ENCODE assay signal across 15 cellular contexts in genomic region chr21:44454058-44454457, GRCh38. TPM values are rescaled to one million over a fixed set of nuclear protein-coding genes. Genes with fewer than 3 reads are reported as not detected.
DNase-seq lines count a peak whose midpoint lies in the region; ATAC-seq and TF ChIP-seq lines count a peak whose summit lies in the region.
"Had no signal": no experiment of that assay in that cellular context is flagged by ENCODE, and none has a peak within 500 bp of the region (broad histone marks: within the 10 kb centered on the region; RNA-seq: fewer than 3 reads in every experiment).

No MANE protein-coding gene starts in this region.

- TF ChIP-seq CTCF in mesothelial cell of epicardium (IDR thresholded peaks at IDR 0.05; ENCODE audit: unreplicated experiment): no peak
- TF ChIP-seq CTCF in hepatocyte (IDR thresholded peaks at IDR 0.05; ENCODE audit: poor library complexity): no peak

- H3K9me2 ChIP-seq in hepatocyte (replicated peaks; ENCODE audit: insufficient read depth): no peaks in the 10 kb centered on the region

- no peaks in the 10 kb centered on the region for H3K27me3 ChIP-seq in hepatocyte

- 93% methylated on average over 5 of the region's 5 CpGs for WGBS in hepatocyte (ENCODE audit: low lambda C conversion rate, missing lambda C conversion rate)

- no peaks in the 10 kb centered on the region for H3K36me3 ChIP-seq in hepatocyte (replicated peaks; ENCODE audit: insufficient read depth, low read depth)

- H3K79me2 ChIP-seq in hepatocyte: peaks cover 4% of the 10 kb centered on the region

- intact Hi-C loops in activated T-helper 1 cell treated with anti-CD3 and anti-CD28 coated beads, Interleukin-12 subunit alpha, Interleukin-12 subunit beta, Interleukin-2, Interleukin-4 antibody, amounts not matched to agents 30 ng/mL and 10 ng/mL and 1 ng/mL, durations not matched to agents 14 hours and 24 hours and 36 hours (cut with micrococcal nuclease): loop anchor here (10.0 kb wide), 1 partner anchor 109 kb away; no protein-coding TSS in a partner anchor

- H3K27me3 Mint-ChIP-seq in stimulated activated naive CD8-positive, alpha-beta T cell treated with anti-CD3 and anti-CD28 coated beads, Interleukin-15, Interleukin-2, amounts not matched to agents 100 ng/mL and 50 ng/mL, for 24 hours: peaks cover 26% of the 10 kb centered on the region
- peaks cover 28% of the 10 kb centered on the region for H3K27me3 Mint-ChIP-seq in activated T-helper 1 cell treated with anti-CD3 and anti-CD28 coated beads, Interleukin-12 subunit alpha, Interleukin-12 subunit beta, Interleukin-2, Interleukin-4 antibody, amounts not matched to agents 30 ng/mL and 10 ng/mL and 1 ng/mL, durations not matched to agents 14 hours and 24 hours and 36 hours (ENCODE audit: insufficient read depth)
- peaks cover 13% of the 10 kb centered on the region for H3K27me3 Mint-ChIP-seq in mesothelial cell of epicardium (ENCODE audit: low read depth)

- no peak for DNase-seq in stimulated activated naive CD8-positive, alpha-beta T cell treated with anti-CD3 and anti-CD28 coated beads, Interleukin-15, Interleukin-2, amounts not matched to agents 100 U/mL and 50 U/mL, for 24 hours
- DNase-seq in activated T-helper 1 cell treated with anti-CD3 and anti-CD28 coated beads, Interleukin-12 subunit alpha, Interleukin-12 subunit beta, Interleukin-2, Interleukin-4 antibody, amounts not matched to agents 30 ng/mL and 10 ng/mL and 1 ng/mL, durations not matched to agents 14 hours and 24 hours and 36 hours (ENCODE audit: low spot score): no peak
- DNase-seq in mesothelial cell of epicardium (ENCODE audit: low spot score in 2 of 2, unreplicated experiment in 2 of 2) (no peak), hepatocyte (ENCODE audit: low spot score) (no peak)
- DNase-seq: NCI-H1930; NCI-H510A; small intestine; stimulated activated CD4-positive, alpha-beta T cell treated with anti-CD3 and anti-CD28 coated beads, Interleukin-4, amount 100 ng/mL, for 4 hours had no signal

- no peak overlapping the region for H3K4me3 ChIP-seq in hepatocyte
- H3K4me3 ChIP-seq: K562 had no signal

- peaks cover 14% of the 10 kb centered on the region for H3K4me1 ChIP-seq in hepatocyte (ENCODE audit: insufficient read depth)

- no peaks in the 10 kb centered on the region for H3K9me3 ChIP-seq in hepatocyte (ENCODE audit: low read depth)

- H3K36me3 Mint-ChIP-seq in stimulated activated naive CD8-positive, alpha-beta T cell treated with anti-CD3 and anti-CD28 coated beads, Interleukin-15, Interleukin-2, amounts not matched to agents 100 ng/mL and 50 ng/mL, for 24 hours (ENCODE audit: low read depth): no peaks in the 10 kb centered on the region
- H3K36me3 Mint-ChIP-seq in activated T-helper 1 cell treated with anti-CD3 and anti-CD28 coated beads, Interleukin-12 subunit alpha, Interleukin-12 subunit beta, Interleukin-2, Interleukin-4 antibody, amounts not matched to agents 30 ng/mL and 10 ng/mL and 1 ng/mL, durations not matched to agents 14 hours and 24 hours and 36 hours (ENCODE audit: low read depth): no peaks in the 10 kb centered on the region
- peaks cover 2% of the 10 kb centered on the region for H3K36me3 Mint-ChIP-seq in mesothelial cell of epicardium
- H3K36me3 Mint-ChIP-seq: activated naive CD4-positive, alpha-beta T cell treated with anti-CD3 and anti-CD28 coated beads, Interleukin-2, amount 50 U/mL, for 72 hours had no signal

- no peaks in the 10 kb centered on the region for H4K20me1 ChIP-seq in hepatocyte (ENCODE audit: insufficient read depth, poor library complexity, severe bottlenecking)

- H2AFZ ChIP-seq in hepatocyte: no peak overlapping the region

- no peak for TF ChIP-seq POLR2A in GM18505 (IDR thresholded peaks at IDR 0.05; ENCODE audit: borderline replicate concordance, extremely low read depth, insufficient read depth, insufficient read length)

- no peak overlapping the region for H3K27ac ChIP-seq in hepatocyte
- H3K27ac ChIP-seq: epithelial cell of prostate had no signal

- H3K4me2 ChIP-seq in hepatocyte: no peak overlapping the region

- no peaks in the 10 kb centered on the region for H3K4me1 Mint-ChIP-seq in stimulated activated naive CD8-positive, alpha-beta T cell treated with anti-CD3 and anti-CD28 coated beads, Interleukin-15, Interleukin-2, amounts not matched to agents 100 ng/mL and 50 ng/mL, for 24 hours (ENCODE audit: low read depth)
- peaks cover 4% of the 10 kb centered on the region for H3K4me1 Mint-ChIP-seq in activated T-helper 1 cell treated with anti-CD3 and anti-CD28 coated beads, Interleukin-12 subunit alpha, Interleukin-12 subunit beta, Interleukin-2, Interleukin-4 antibody, amounts not matched to agents 30 ng/mL and 10 ng/mL and 1 ng/mL, durations not matched to agents 14 hours and 24 hours and 36 hours (ENCODE audit: low read depth)
- H3K4me1 Mint-ChIP-seq in mesothelial cell of epicardium: no peaks in the 10 kb centered on the region

- peak overlapping the region; percentile 55 for H3K4me3 Mint-ChIP-seq in stimulated activated naive CD8-positive, alpha-beta T cell treated with anti-CD3 and anti-CD28 coated beads, Interleukin-15, Interleukin-2, amounts not matched to agents 100 ng/mL and 50 ng/mL, for 24 hours
- peak overlapping the region; percentile 74 for H3K4me3 Mint-ChIP-seq in activated T-helper 1 cell treated with anti-CD3 and anti-CD28 coated beads, Interleukin-12 subunit alpha, Interleukin-12 subunit beta, Interleukin-2, Interleukin-4 antibody, amounts not matched to agents 30 ng/mL and 10 ng/mL and 1 ng/mL, durations not matched to agents 14 hours and 24 hours and 36 hours
- peak overlapping the region; percentile 50 for H3K4me3 Mint-ChIP-seq in mesothelial cell of epicardium

- no peak overlapping the region for H3K27ac Mint-ChIP-seq in stimulated activated naive CD8-positive, alpha-beta T cell treated with anti-CD3 and anti-CD28 coated beads, Interleukin-15, Interleukin-2, amounts not matched to agents 100 ng/mL and 50 ng/mL, for 24 hours
- H3K27ac Mint-ChIP-seq in activated T-helper 1 cell treated with anti-CD3 and anti-CD28 coated beads, Interleukin-12 subunit alpha, Interleukin-12 subunit beta, Interleukin-2, Interleukin-4 antibody, amounts not matched to agents 30 ng/mL and 10 ng/mL and 1 ng/mL, durations not matched to agents 14 hours and 24 hours and 36 hours: no peak overlapping the region
- no peak overlapping the region for H3K27ac Mint-ChIP-seq in mesothelial cell of epicardium
- H3K27ac Mint-ChIP-seq: activated naive CD4-positive, alpha-beta T cell treated with anti-CD3 and anti-CD28 coated beads, Interleukin-2, amount 50 U/mL, for 72 hours; dendritic cell treated with granulocyte-macrophage colony-stimulating factor and Interleukin-4, amounts not matched to agents 40 ng/mL and 50 ng/mL, for 4 days had no signal

- ATAC-seq in stimulated activated naive CD8-positive, alpha-beta T cell treated with anti-CD3 and anti-CD28 coated beads, Interleukin-15, Interleukin-2, amounts not matched to agents 100 U/mL and 50 U/mL, for 24 hours: no peak
- ATAC-seq in GM18505 (IDR thresholded peaks at IDR 0.05; ENCODE audit: unreplicated experiment) (no peak), HG02870 (IDR thresholded peaks at IDR 0.05; ENCODE audit: unreplicated experiment) (no peak)

- no peaks in the 10 kb centered on the region for H3K9me3 Mint-ChIP-seq in stimulated activated naive CD8-positive, alpha-beta T cell treated with anti-CD3 and anti-CD28 coated beads, Interleukin-15, Interleukin-2, amounts not matched to agents 100 ng/mL and 50 ng/mL, for 24 hours
- peaks cover 14% of the 10 kb centered on the region for H3K9me3 Mint-ChIP-seq in activated T-helper 1 cell treated with anti-CD3 and anti-CD28 coated beads, Interleukin-12 subunit alpha, Interleukin-12 subunit beta, Interleukin-2, Interleukin-4 antibody, amounts not matched to agents 30 ng/mL and 10 ng/mL and 1 ng/mL, durations not matched to agents 14 hours and 24 hours and 36 hours
- H3K9me3 Mint-ChIP-seq in mesothelial cell of epicardium: peaks cover 19% of the 10 kb centered on the region
- H3K9me3 Mint-ChIP-seq: dendritic cell treated with granulocyte-macrophage colony-stimulating factor and Interleukin-4, amounts not matched to agents 40 ng/mL and 50 ng/mL, for 4 days had no signal

RNA-seq across cellular contexts. Expression of gene LRRC3, which starts 1.3 kb away (rescaled TPM):
- 1.8 and 1.9 TPM in 2 replicates for total RNA-seq in activated T-helper 1 cell treated with anti-CD3 and anti-CD28 coated beads, Interleukin-12 subunit alpha, Interleukin-12 subunit beta, Interleukin-2, Interleukin-4 antibody, amounts not matched to agents 30 ng/mL and 10 ng/mL and 1 ng/mL, durations not matched to agents 14 hours and 24 hours and 36 hours
- 10.9 to 11.9 TPM (median 11.8 TPM) in 3 replicates for total RNA-seq in mesothelial cell of epicardium
- total RNA-seq in hepatocyte: 7.3 and 7.8 TPM in 2 replicates
- 5.6 and 7.2 TPM in 2 replicates for polyA plus RNA-seq in hepatocyte
